ENCODE assay signal across 30 cellular contexts in genomic region chr6:96186516-96187195, GRCh38.
"Had no signal": no experiment of that assay in that cellular context is flagged by ENCODE, and none has a peak within 500 bp of the region (broad histone marks: within the 10 kb centered on the region; RNA-seq: fewer than 3 reads in every experiment).

No MANE protein-coding gene starts in this region.

- H3K36me3 Mint-ChIP-seq: activated CD4-positive, alpha-beta memory T cell treated with anti-CD3 and anti-CD28 coated beads for 36 hours; activated naive CD4-positive, alpha-beta T cell treated with anti-CD3 and anti-CD28 coated beads, Interleukin-2, amount 50 U/mL, for 24 hours; stimulated activated naive B cell treated with anti-CD40 and anti-IgM and Interleukin-4, amounts not matched to agents 10 μg/mL and 1 μg/mL and 100 μg/mL, for 72 hours had no signal

- H3K9me3 ChIP-seq: esophagus squamous epithelium, heart right ventricle, left lung, neutrophil, pancreas, psoas muscle, sigmoid colon, stomach, thyroid gland had no signal

- H3K27ac Mint-ChIP-seq: activated CD4-positive, alpha-beta memory T cell treated with anti-CD3 and anti-CD28 coated beads for 36 hours; activated CD4-positive, alpha-beta T cell treated with anti-CD3 and anti-CD28 coated beads, Interleukin-2, amount 10 ng/mL, durations not matched to agents 24 days and 14 days; activated naive CD4-positive, alpha-beta T cell treated with anti-CD3 and anti-CD28 coated beads, Interleukin-2, amount 50 U/mL, for 24 hours; activated naive CD8-positive, alpha-beta T cell treated with anti-CD3 and anti-CD28 coated beads, Interleukin-2, amount 50 U/mL, for 24 hours; activated T-helper 17 cell treated with anti-CD3 and anti-CD28 coated beads, Interleukin-2, amount 50 U/mL, for 72 hours; endodermal cell; nephron progenitor cell; stimulated activated naive B cell treated with anti-CD40 and anti-IgM and Interleukin-4, amounts not matched to agents 10 μg/mL and 1 μg/mL and 100 μg/mL, for 72 hours; T-helper 1 cell treated with Interleukin-12 subunit alpha and Interleukin-12 subunit beta and Interleukin-4 antibody, amounts not matched to agents 30 μg/mL and 1 μg/mL, for 36 hours had no signal

- ATAC-seq: activated naive CD8-positive, alpha-beta T cell treated with anti-CD3 and anti-CD28 coated beads, Interleukin-2, amount 50 U/mL, for 24 hours; activated T-cell treated with anti-CD3 and anti-CD28 coated beads, Interleukin-2, amount 50 U/mL, for 4 hours; activated T-helper 17 cell treated with anti-CD3 and anti-CD28 coated beads, Interleukin-2, amount 50 U/mL, for 72 hours; heart right ventricle; left lung; psoas muscle; stimulated activated naive B cell treated with anti-CD40 and anti-IgM and Interleukin-4, amounts not matched to agents 10 μg/mL and 1 μg/mL and 100 μg/mL, for 72 hours had no signal

- H3K27me3 Mint-ChIP-seq: activated CD4-positive, alpha-beta T cell treated with anti-CD3 and anti-CD28 coated beads, Interleukin-2, amount 10 ng/mL, durations not matched to agents 24 days and 14 days; stimulated activated naive B cell treated with anti-CD40 and anti-IgM and Interleukin-4, amounts not matched to agents 10 μg/mL and 1 μg/mL and 100 μg/mL, for 72 hours had no signal

- H3K9me3 Mint-ChIP-seq: activated CD4-positive, alpha-beta memory T cell treated with anti-CD3 and anti-CD28 coated beads for 36 hours; activated CD4-positive, alpha-beta T cell treated with anti-CD3 and anti-CD28 coated beads, Interleukin-2, amount 10 ng/mL, durations not matched to agents 24 days and 14 days; activated T-cell treated with anti-CD3 and anti-CD28 coated beads, Interleukin-2, amount 50 U/mL, for 4 hours; T-helper 1 cell treated with Interleukin-12 subunit alpha and Interleukin-12 subunit beta and Interleukin-4 antibody, amounts not matched to agents 30 μg/mL and 1 μg/mL, for 36 hours had no signal

- H3K27ac ChIP-seq: esophagus squamous epithelium, heart right ventricle, left lung, neutrophil, pancreas, psoas muscle, sigmoid colon, thyroid gland, WERI-Rb-1 had no signal

- H3K36me3 ChIP-seq: esophagus squamous epithelium, heart right ventricle, left lung, neutrophil, pancreas, sigmoid colon, stomach, thyroid gland, WERI-Rb-1 had no signal

- DNase-seq: activated CD4-positive, alpha-beta memory T cell treated with anti-CD3 and anti-CD28 coated beads for 36 hours; activated CD4-positive, alpha-beta T cell treated with anti-CD3 and anti-CD28 coated beads, Interleukin-2, amount 10 ng/mL, durations not matched to agents 24 days and 14 days; activated CD4-positive, CD25-positive, alpha-beta regulatory T cell treated with anti-CD3 and anti-CD28 coated beads, Interleukin-2, amount 50 U/mL, for 72 hours; activated naive CD8-positive, alpha-beta T cell treated with anti-CD3 and anti-CD28 coated beads, Interleukin-2, amount 50 U/mL, for 24 hours; activated T-cell treated with anti-CD3 and anti-CD28 coated beads, Interleukin-2, amount 50 U/mL, for 4 hours; amygdala; caudate nucleus; endodermal cell; esophagus squamous epithelium; foreskin melanocyte; heart right ventricle; left lung; nephron progenitor cell; pancreas; psoas muscle; sigmoid colon; small intestine; stimulated activated CD4-positive, alpha-beta T cell treated with anti-CD3 and anti-CD28 coated beads, Interleukin-1b, Interleukin-23, amount 100 ng/mL, for 48 hours; stimulated activated naive B cell treated with anti-CD40 and anti-IgM and Interleukin-4, amounts not matched to agents 10 μg/mL and 1 μg/mL and 100 μg/mL, for 72 hours; stomach; T-helper 9 cell; thyroid gland; WERI-Rb-1 had no signal

- H3K4me3 Mint-ChIP-seq: activated CD4-positive, alpha-beta memory T cell treated with anti-CD3 and anti-CD28 coated beads for 36 hours; activated CD4-positive, alpha-beta T cell treated with anti-CD3 and anti-CD28 coated beads, Interleukin-2, amount 10 ng/mL, durations not matched to agents 24 days and 14 days; activated naive CD4-positive, alpha-beta T cell treated with anti-CD3 and anti-CD28 coated beads, Interleukin-2, amount 50 U/mL, for 24 hours; activated naive CD8-positive, alpha-beta T cell treated with anti-CD3 and anti-CD28 coated beads, Interleukin-2, amount 50 U/mL, for 24 hours; activated T-cell treated with anti-CD3 and anti-CD28 coated beads, Interleukin-2, amount 50 U/mL, for 4 hours; activated T-helper 17 cell treated with anti-CD3 and anti-CD28 coated beads, Interleukin-2, amount 50 U/mL, for 72 hours; endodermal cell; nephron progenitor cell; stimulated activated naive B cell treated with anti-CD40 and anti-IgM and Interleukin-4, amounts not matched to agents 10 μg/mL and 1 μg/mL and 100 μg/mL, for 72 hours; T-helper 1 cell treated with Interleukin-12 subunit alpha and Interleukin-12 subunit beta and Interleukin-4 antibody, amounts not matched to agents 30 μg/mL and 1 μg/mL, for 36 hours had no signal

- H3K4me3 ChIP-seq: esophagus squamous epithelium, heart right ventricle, left lung, lung, pancreas, psoas muscle, sigmoid colon, stomach, thyroid gland had no signal

- H3K4me1 ChIP-seq: esophagus squamous epithelium, heart right ventricle, left lung, psoas muscle, sigmoid colon, thyroid gland had no signal

- FAIRE-seq: pancreas, small intestine, TTC549, urothelium cell line had no signal

- H3K4me1 Mint-ChIP-seq: activated CD4-positive, alpha-beta T cell treated with anti-CD3 and anti-CD28 coated beads, Interleukin-2, amount 10 ng/mL, durations not matched to agents 24 days and 14 days; activated naive CD4-positive, alpha-beta T cell treated with anti-CD3 and anti-CD28 coated beads, Interleukin-2, amount 50 U/mL, for 24 hours; activated naive CD8-positive, alpha-beta T cell treated with anti-CD3 and anti-CD28 coated beads, Interleukin-2, amount 50 U/mL, for 24 hours; activated T-helper 17 cell treated with anti-CD3 and anti-CD28 coated beads, Interleukin-2, amount 50 U/mL, for 72 hours; nephron progenitor cell; stimulated activated naive B cell treated with anti-CD40 and anti-IgM and Interleukin-4, amounts not matched to agents 10 μg/mL and 1 μg/mL and 100 μg/mL, for 72 hours had no signal

- H3K27me3 ChIP-seq: esophagus squamous epithelium, left lung, neutrophil, pancreas, sigmoid colon, stomach, thyroid gland had no signal
